In genomic region chr6:123640567-123641187, GRCh38 we compare ENCODE assay signal across 18 cellular contexts. TPM values are rescaled to one million over a fixed set of nuclear protein-coding genes. Genes with fewer than 3 reads are reported as not detected.
DNase-seq lines count a peak whose midpoint lies in the region; ATAC-seq, FAIRE-seq and TF ChIP-seq lines count a peak whose summit lies in the region.
"Had no signal": no experiment of that assay in that cellular context is flagged by ENCODE, and none has a peak within 500 bp of the region (broad histone marks: within the 10 kb centered on the region; RNA-seq: fewer than 3 reads in every experiment).

No MANE protein-coding gene starts in this region.

- no peak overlapping the region for H4K91ac ChIP-seq in H9 (ENCODE audit: insufficient read length, low read depth, low read length)

- H3K56ac ChIP-seq in H9 (ENCODE audit: insufficient read length, low read depth, low read length): no peak overlapping the region

- H3K79me2 ChIP-seq in H9 (ENCODE audit: insufficient read depth, low read length): no peaks in the 10 kb centered on the region

- H3K27ac Mint-ChIP-seq in H9: no peak overlapping the region; a peak in 2 of 7 replicates
- H3K27ac Mint-ChIP-seq: CD14-positive monocyte had no signal

- H3K4me2 ChIP-seq in skeletal muscle satellite cell (ENCODE audit: low read length) (peak overlapping the region; percentile 55), H9 (ENCODE audit: insufficient read depth, insufficient read length, low read length) (no peak overlapping the region)

- no peak overlapping the region for H2AFZ ChIP-seq in H9 (ENCODE audit: low read length)

- no peak for ATAC-seq in HG02763 (IDR thresholded peaks at IDR 0.05; ENCODE audit: unreplicated experiment)
- ATAC-seq: PC-3 had no signal

- intact Hi-C loops in kidney (cut with DNase I): no loop called here

- no peak overlapping the region for H3K4me3 Mint-ChIP-seq in H9
- H3K4me3 Mint-ChIP-seq: CD14-positive monocyte had no signal

- no peak overlapping the region for H2BK120ac ChIP-seq in H9 (ENCODE audit: low read depth, low read length, poor library complexity, severe bottlenecking)

- H3K18ac ChIP-seq in H9 (ENCODE audit: insufficient read length, low read depth, low read length): no peak overlapping the region

- no peak overlapping the region for H3K9ac ChIP-seq in kidney (ENCODE audit: low read length in 2 of 2)
- H3K9ac ChIP-seq in skeletal muscle satellite cell (ENCODE audit: low read depth, low read length): no peak overlapping the region
- H3K9ac ChIP-seq in H9 (ENCODE audit: extremely low read depth, insufficient read length, low read length): no peak overlapping the region

- no peak overlapping the region for H3K4ac ChIP-seq in H9 (ENCODE audit: low read depth, low read length)

- no peak overlapping the region for H2BK15ac ChIP-seq in H9 (ENCODE audit: low read depth, low read length)

- no peak for TF ChIP-seq CTCF in kidney (IDR thresholded peaks at IDR 0.05; ENCODE audit: borderline replicate concordance, extremely low read depth, insufficient read depth)
- no peak for TF ChIP-seq CTCF in H9 (conservative IDR thresholded peaks at IDR 0.05)

- H3K9me3 Mint-ChIP-seq in H9: no peaks in the 10 kb centered on the region

- H4K20me1 ChIP-seq in H9 (ENCODE audit: control insufficient read depth, insufficient read depth, insufficient read length): no peaks in the 10 kb centered on the region

- no peak overlapping the region for H3K27ac ChIP-seq in kidney (ENCODE audit: low read depth in 2 of 2, low read length in 2 of 2)
- H3K27ac ChIP-seq in H9 (ENCODE audit: insufficient read length, low read depth, low read length): no peak overlapping the region

- H3K23ac ChIP-seq in H9 (ENCODE audit: insufficient read length, low read depth, low read length): no peak overlapping the region

- H4K8ac ChIP-seq in H9 (replicated peaks; ENCODE audit: insufficient read length, low read depth, low read length): no peak overlapping the region

- H3K27me3 ChIP-seq in skeletal muscle satellite cell (ENCODE audit: control insufficient read depth, insufficient read depth, low read length) (no peaks in the 10 kb centered on the region), H9 (ENCODE audit: insufficient read depth, low read length) (no peaks in the 10 kb centered on the region)

- H3K36me3 Mint-ChIP-seq in H9 (ENCODE audit: insufficient read depth in 1 of 3, low read depth in 3 of 3): no peaks in the 10 kb centered on the region
- H3K36me3 Mint-ChIP-seq: CD14-positive monocyte had no signal

- H2AK5ac ChIP-seq in H9 (ENCODE audit: insufficient read length, low read length): no peak overlapping the region

- H3K4me1 ChIP-seq in kidney (ENCODE audit: control insufficient read depth in 1 of 2, insufficient read depth in 1 of 2, low read depth in 1 of 2, low read length in 2 of 2): peaks cover 0 to 7% of the 10 kb centered on the region in 2 donors
- peaks cover 7% of the 10 kb centered on the region for H3K4me1 ChIP-seq in skeletal muscle satellite cell (ENCODE audit: control insufficient read depth, insufficient read depth, low read length)
- no peaks in the 10 kb centered on the region; the same call in 1 of the 2 replicates for H3K4me1 ChIP-seq in H9 (ENCODE audit: insufficient read depth, low read length)

- no peak overlapping the region for H3T11ph ChIP-seq in H9 (ENCODE audit: low read length)

- no peak overlapping the region for H3K14ac ChIP-seq in H9 (ENCODE audit: insufficient read depth, low read length)

- peaks cover 14 to 16% of the 10 kb centered on the region in 2 experiments for H3K4me1 Mint-ChIP-seq in H9
- H3K4me1 Mint-ChIP-seq: CD14-positive monocyte had no signal

- no peaks in the 10 kb centered on the region for H3K23me2 ChIP-seq in H9 (ENCODE audit: insufficient read length, low read depth, low read length, poor library complexity, severe bottlenecking)

- H3K36me3 ChIP-seq in kidney (ENCODE audit: control insufficient read depth in 1 of 2, insufficient read depth in 2 of 2, low read length in 2 of 2) (no peaks in the 10 kb centered on the region), skeletal muscle satellite cell (ENCODE audit: insufficient read depth, low read length) (no peaks in the 10 kb centered on the region)

- H3K4me3 ChIP-seq in kidney (ENCODE audit: low read length in 2 of 2) (no peak overlapping the region), skeletal muscle satellite cell (ENCODE audit: low read length) (no peak overlapping the region)

- no peaks in the 10 kb centered on the region for H3K9me3 ChIP-seq in kidney (ENCODE audit: control insufficient read depth in 1 of 2, low read length in 2 of 2)
- no peaks in the 10 kb centered on the region for H3K9me3 ChIP-seq in skeletal muscle satellite cell (replicated peaks; ENCODE audit: low read length)
- H3K9me3 ChIP-seq in H9 (ENCODE audit: control insufficient read depth, low read depth, low read length): no peaks in the 10 kb centered on the region

- peak; percentile 55 for FAIRE-seq in kidney (lab: Jason Lieb, UNC)
- FAIRE-seq in frontal cortex (lab: Jason Lieb, UNC): no peak
- FAIRE-seq: GM12891 had no signal

- no peak overlapping the region for H4K5ac ChIP-seq in H9 (ENCODE audit: insufficient read length, low read depth, low read length)

- H2BK20ac ChIP-seq in H9 (ENCODE audit: low read depth, low read length, poor library complexity, severe bottlenecking): no peak overlapping the region

- DNase-seq in NCI-H2171 treated with DMSO at 0.1 percent for 48 hours (lab: John Stamatoyannopoulos, UW) (peak; percentile 11), NCI-H2171 (lab: John Stamatoyannopoulos, UW) (no peak), NCI-H82 treated with DMSO at 0.1 percent for 48 hours (lab: John Stamatoyannopoulos, UW; ENCODE audit: unreplicated experiment) (peak; percentile 30), kidney (no peak), H9 (no peak), frontal cortex (ENCODE audit: low spot score in 2 of 2) (no peak)
- DNase-seq: COR-L47, KG1, NCI-H1092 treated with DMSO at 0.1 percent for 48 hours, NCI-H187, NCI-H524 treated with DMSO at 0.1 percent for 48 hours, PC-3 had no signal

- no peaks in the 10 kb centered on the region for H3K79me1 ChIP-seq in H9 (ENCODE audit: insufficient read depth, low read depth, low read length, poor library complexity, severe bottlenecking)

- no peak overlapping the region for H2BK12ac ChIP-seq in H9 (ENCODE audit: insufficient read length, low read depth, low read length)

- no CpG with 5 or more reads among the region's 6 CpGs for WGBS in H9 (ENCODE audit: extremely low coverage, insufficient read length, low lambda C conversion rate)

- no peaks in the 10 kb centered on the region; the same call in 1 of the 2 replicates for H3K27me3 Mint-ChIP-seq in H9 (ENCODE audit: low read depth)

- H2BK5ac ChIP-seq in H9 (ENCODE audit: insufficient read length, low read length): no peak overlapping the region

RNA-seq across cellular contexts. Expression of gene TRDN, which starts 3.9 kb away (rescaled TPM):
- total RNA-seq in kidney: 0.19 TPM
- not detected for polyA plus RNA-seq in kidney (ENCODE audit: insufficient read depth, low read depth, low replicate concordance)
- total RNA-seq in skeletal muscle satellite cell (2012; rRNA removed): 0.22 TPM in 1 of 2 replicates, not detected in the other
- 10.4 and 10.6 TPM in 2 replicates for total RNA-seq in H9 (2021)
- under 0.01 TPM for total RNA-seq in frontal cortex
- total RNA-seq: G401, MCF 10A, PC-3 had no signal
- polyA plus RNA-seq: CD14-positive monocyte had no signal

Comparison
In these comparisons a context has a peak if more than half of its experiments do, and no peak if none do; other contexts are left out.
1. DNase-seq: peak in NCI-H2171 treated with DMSO at 0.1 percent for 48 hours (single experiment) and NCI-H82 treated with DMSO at 0.1 percent for 48 hours (single experiment); none in NCI-H2171 (single experiment), kidney (single experiment), H9 (single experiment) and frontal cortex (0 of 2).